1 cellular context compared by ENCODE assay signal in the genomic region with DNA sequence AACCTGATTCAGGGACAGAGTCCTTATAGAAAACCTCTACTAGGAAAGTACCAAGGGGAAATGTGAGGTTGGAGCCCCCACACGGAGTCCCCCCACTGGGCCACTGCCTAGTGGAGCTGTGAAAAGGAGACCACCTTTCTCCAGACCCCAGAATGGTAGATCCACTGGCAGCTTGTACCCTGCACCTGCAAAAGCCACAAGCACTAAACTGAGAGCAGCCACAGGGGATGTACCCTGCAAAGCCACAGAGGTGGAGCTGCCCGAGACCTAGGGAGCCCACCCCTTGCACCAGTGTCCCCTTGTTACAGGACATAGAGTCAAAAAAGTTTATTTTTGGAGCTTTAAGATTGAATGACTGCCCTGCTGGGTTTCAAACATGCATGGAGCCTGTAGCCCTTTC.
TF ChIP-seq lines count a peak whose summit lies in the region.

No MANE protein-coding gene starts in this region.

TF ChIP-seq in K562, 482 proteins besides CTCF, POLR2A, EP300 and RAD21 (continued from another document):
- TF ChIP-seq, protein P1, sequence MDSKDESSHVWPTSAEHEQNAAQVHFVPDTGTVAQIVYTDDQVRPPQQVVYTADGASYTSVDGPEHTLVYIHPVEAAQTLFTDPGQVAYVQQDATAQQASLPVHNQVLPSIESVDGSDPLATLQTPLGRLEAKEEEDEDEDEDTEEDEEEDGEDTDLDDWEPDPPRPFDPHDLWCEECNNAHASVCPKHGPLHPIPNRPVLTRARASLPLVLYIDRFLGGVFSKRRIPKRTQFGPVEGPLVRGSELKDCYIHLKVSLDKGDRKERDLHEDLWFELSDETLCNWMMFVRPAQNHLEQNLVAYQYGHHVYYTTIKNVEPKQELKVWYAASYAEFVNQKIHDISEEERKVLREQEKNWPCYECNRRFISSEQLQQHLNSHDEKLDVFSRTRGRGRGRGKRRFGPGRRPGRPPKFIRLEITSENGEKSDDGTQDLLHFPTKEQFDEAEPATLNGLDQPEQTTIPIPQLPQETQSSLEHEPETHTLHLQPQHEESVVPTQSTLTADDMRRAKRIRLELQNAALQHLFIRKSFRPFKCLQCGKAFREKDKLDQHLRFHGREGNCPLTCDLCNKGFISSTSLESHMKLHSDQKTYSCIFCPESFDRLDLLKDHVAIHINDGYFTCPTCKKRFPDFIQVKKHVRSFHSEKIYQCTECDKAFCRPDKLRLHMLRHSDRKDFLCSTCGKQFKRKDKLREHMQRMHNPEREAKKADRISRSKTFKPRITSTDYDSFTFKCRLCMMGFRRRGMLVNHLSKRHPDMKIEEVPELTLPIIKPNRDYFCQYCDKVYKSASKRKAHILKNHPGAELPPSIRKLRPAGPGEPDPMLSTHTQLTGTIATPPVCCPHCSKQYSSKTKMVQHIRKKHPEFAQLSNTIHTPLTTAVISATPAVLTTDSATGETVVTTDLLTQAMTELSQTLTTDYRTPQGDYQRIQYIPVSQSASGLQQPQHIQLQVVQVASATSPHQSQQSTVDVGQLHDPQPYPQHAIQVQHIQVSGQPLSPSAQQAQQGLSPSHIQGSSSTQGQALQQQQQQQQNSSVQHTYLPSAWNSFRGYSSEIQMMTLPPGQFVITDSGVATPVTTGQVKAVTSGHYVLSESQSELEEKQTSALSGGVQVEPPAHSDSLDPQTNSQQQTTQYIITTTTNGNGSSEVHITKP (IDR thresholded peaks at IDR 0.05; ENCODE audit: partially characterized antibody), result peak; percentile 48
- no peak for TF ChIP-seq ZNF212 (CRISPR knock-in tag; IDR thresholded peaks at IDR 0.05)
